1 cellular context compared by ENCODE assay signal in genomic region chr1:20365421-20366075, GRCh38.
TF ChIP-seq lines count a peak whose summit lies in the region.

No MANE protein-coding gene starts in this region.

TF ChIP-seq in WTC11, 78 proteins besides CTCF, POLR2A, EP300 and RAD21 (continued from another document):
- TF ChIP-seq AFF4 (CRISPR knock-in tag; IDR thresholded peaks at IDR 0.05; ENCODE audit: borderline replicate concordance) (no peak), GTF2I (CRISPR knock-in tag; conservative IDR thresholded peaks at IDR 0.05) (no peak), NFE2L1 (CRISPR knock-in tag; IDR thresholded peaks at IDR 0.05) (no peak), OVOL2 (CRISPR knock-in tag; IDR thresholded peaks at IDR 0.05; ENCODE audit: borderline replicate concordance) (no peak), PREB (CRISPR knock-in tag; IDR thresholded peaks at IDR 0.05; ENCODE audit: borderline replicate concordance) (no peak)
- TF ChIP-seq, protein P1, sequence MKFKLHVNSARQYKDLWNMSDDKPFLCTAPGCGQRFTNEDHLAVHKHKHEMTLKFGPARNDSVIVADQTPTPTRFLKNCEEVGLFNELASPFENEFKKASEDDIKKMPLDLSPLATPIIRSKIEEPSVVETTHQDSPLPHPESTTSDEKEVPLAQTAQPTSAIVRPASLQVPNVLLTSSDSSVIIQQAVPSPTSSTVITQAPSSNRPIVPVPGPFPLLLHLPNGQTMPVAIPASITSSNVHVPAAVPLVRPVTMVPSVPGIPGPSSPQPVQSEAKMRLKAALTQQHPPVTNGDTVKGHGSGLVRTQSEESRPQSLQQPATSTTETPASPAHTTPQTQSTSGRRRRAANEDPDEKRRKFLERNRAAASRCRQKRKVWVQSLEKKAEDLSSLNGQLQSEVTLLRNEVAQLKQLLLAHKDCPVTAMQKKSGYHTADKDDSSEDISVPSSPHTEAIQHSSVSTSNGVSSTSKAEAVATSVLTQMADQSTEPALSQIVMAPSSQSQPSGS (CRISPR knock-in tag; IDR thresholded peaks at IDR 0.05; ENCODE audit: borderline replicate concordance, low read depth) = no peak
